In genomic region chr11:12089041-12089440, GRCh38 we compare ENCODE assay signal across 14 cellular contexts. TPM values are rescaled to one million over a fixed set of nuclear protein-coding genes. Genes with fewer than 3 reads are reported as not detected.
DNase-seq lines count a peak whose midpoint lies in the region; ATAC-seq, FAIRE-seq and TF ChIP-seq lines count a peak whose summit lies in the region.
"Had no signal": no experiment of that assay in that cellular context is flagged by ENCODE, and none has a peak within 500 bp of the region (broad histone marks: within the 10 kb centered on the region; RNA-seq: fewer than 3 reads in every experiment).

No MANE protein-coding gene starts in this region.

- H3K36me3 Mint-ChIP-seq in type B pancreatic cell: no peaks in the 10 kb centered on the region

- no peak overlapping the region for H2AFZ ChIP-seq in keratinocyte (ENCODE audit: control insufficient read depth, low read length)

- H3K4me3 ChIP-seq in cardiac muscle cell (no peak overlapping the region), ascending aorta (peak overlapping the region; percentile 1 to 69), keratinocyte (ENCODE audit: control insufficient read depth in 2 of 3, extremely low read depth in 1 of 3, insufficient read depth in 2 of 3, low read depth in 1 of 3, low read length in 3 of 3) (no peak overlapping the region), H7 (ENCODE audit: insufficient read depth, low read depth, low read length) (no peak overlapping the region)

- peaks cover 3% of the 10 kb centered on the region for H3K27me3 Mint-ChIP-seq in type B pancreatic cell

- no peaks in the 10 kb centered on the region for H3K9me3 Mint-ChIP-seq in type B pancreatic cell

- H3K4me1 ChIP-seq in cardiac muscle cell (ENCODE audit: low read depth) (peaks cover 33% of the 10 kb centered on the region), ascending aorta (peaks cover 24 to 61% of the 10 kb centered on the region in 2 donors), keratinocyte (ENCODE audit: control insufficient read depth, extremely low read depth, insufficient read depth, low read length) (peaks cover 75% of the 10 kb centered on the region)

- H3K27ac ChIP-seq in cardiac muscle cell (peak overlapping the region; percentile 57), ascending aorta (peak overlapping the region; percentile 98 to 99), keratinocyte (ENCODE audit: control insufficient read depth, insufficient read depth, low read length) (peak overlapping the region; percentile 99)

- dilution Hi-C loops in keratinocyte (cut with MboI; ENCODE audit: extremely low pct_ligation_motif_present, low sequenced_read_pairs): no loop called here

- H3K36me3 ChIP-seq in cardiac muscle cell (no peaks in the 10 kb centered on the region), ascending aorta (no peaks in the 10 kb centered on the region), keratinocyte (ENCODE audit: control insufficient read depth in 2 of 2, extremely low read depth in 1 of 2, insufficient read depth in 2 of 2, low read length in 2 of 2) (peaks cover 0 to 5% of the 10 kb centered on the region in 2 experiments), H7 (replicated peaks; ENCODE audit: control insufficient read depth, insufficient read depth, low read length) (no peaks in the 10 kb centered on the region)

- H3K4me3 Mint-ChIP-seq in type B pancreatic cell: no peak overlapping the region

- FAIRE-seq in keratinocyte (lab: Jason Lieb, UNC): no peak

- TF ChIP-seq CTCF in cardiac muscle cell (IDR thresholded peaks at IDR 0.05; ENCODE audit: low read depth, low read length) (no peak), ascending aorta (IDR thresholded peaks at IDR 0.05) (no peak), keratinocyte (optimal IDR thresholded peaks at IDR 0.05 in 1 of 3, IDR thresholded peaks at IDR 0.05 in 1 of 3, conservative IDR thresholded peaks at IDR 0.05 in 1 of 3; ENCODE audit: extremely low read depth in 1 of 3, insufficient read depth in 2 of 3, low read length in 3 of 3) (no peak), type B pancreatic cell (conservative IDR thresholded peaks at IDR 0.05) (no peak)

- H3K27me3 ChIP-seq in cardiac muscle cell (no peaks in the 10 kb centered on the region), ascending aorta (no peaks in the 10 kb centered on the region), keratinocyte (ENCODE audit: control insufficient read depth, extremely low read depth, insufficient read depth, low read length) (no peaks in the 10 kb centered on the region), H7 (ENCODE audit: control insufficient read depth, insufficient read depth, low read length) (no peaks in the 10 kb centered on the region)

- ATAC-seq in left ventricle myocardium superior (no peak), HG03354 (IDR thresholded peaks at IDR 0.05; ENCODE audit: poor library complexity, severe bottlenecking, unreplicated experiment) (no peak)
- ATAC-seq: left lobe of liver, Right ventricle myocardium inferior had no signal

- peak overlapping the region; percentile 51 for H3K27ac Mint-ChIP-seq in type B pancreatic cell

- intact Hi-C loops in left ventricle myocardium superior (cut with micrococcal nuclease): loop anchor here (10.0 kb wide), 1 partner anchor 156 kb away; no protein-coding TSS in a partner anchor
- intact Hi-C loops in ascending aorta (cut with DNase I): no loop called here
- intact Hi-C loops in posterior vena cava (cut with DNase I): loop anchor here in 1 of 2 donors (5.0 kb wide), 1 partner anchor 42 kb away; no protein-coding TSS in a partner anchor

- peak overlapping the region; percentile 84 for H3K4me2 ChIP-seq in keratinocyte (ENCODE audit: control insufficient read depth, extremely low read depth, insufficient read depth, low read depth, low read length)

- H3K9me1 ChIP-seq in keratinocyte (ENCODE audit: control insufficient read depth, extremely low read depth, insufficient read depth, low read length): no peaks in the 10 kb centered on the region

- no peaks in the 10 kb centered on the region for H3K9me3 ChIP-seq in cardiac muscle cell (ENCODE audit: low read depth)
- no peaks in the 10 kb centered on the region for H3K9me3 ChIP-seq in ascending aorta
- peaks cover 2% of the 10 kb centered on the region for H3K9me3 ChIP-seq in keratinocyte (ENCODE audit: control insufficient read depth, low read depth, low read length)

- no peaks in the 10 kb centered on the region for H3K79me2 ChIP-seq in keratinocyte (ENCODE audit: control insufficient read depth, insufficient read depth, low read length)

- DNase-seq in cardiac muscle cell (ENCODE audit: low read depth in 1 of 2, low spot score in 1 of 2): no peak
- DNase-seq in left ventricle myocardium superior: no peak
- DNase-seq in ascending aorta (ENCODE audit: low spot score in 2 of 2): peak in 1 of 2 donors; percentile 59
- no peak for DNase-seq in keratinocyte (ENCODE audit: low read depth, low spot score)
- no peak for DNase-seq in type B pancreatic cell (ENCODE audit: extremely low spot score, unreplicated experiment)
- no peak for DNase-seq in posterior vena cava (ENCODE audit: low spot score)
- no peak for DNase-seq in H7
- DNase-seq: activated CD4-positive, alpha-beta T cell treated with anti-CD3 and anti-CD28 coated beads, Interleukin-2, amount 50 U/mL, for 4 hours; DMS79; NCI-H2029; NCI-H774 had no signal

- no peaks in the 10 kb centered on the region for H4K20me1 ChIP-seq in keratinocyte (ENCODE audit: control insufficient read depth, extremely low read depth, insufficient read depth, low read length)

- H3K9ac ChIP-seq in keratinocyte (ENCODE audit: control insufficient read depth, extremely low read depth, insufficient read depth, low read length): peak overlapping the region; percentile 88

- H3K4me1 Mint-ChIP-seq in type B pancreatic cell (ENCODE audit: unreplicated experiment): peaks cover 49% of the 10 kb centered on the region

RNA-seq across cellular contexts. Expression of gene MICAL2, which starts 21.3 kb away (rescaled TPM):
- 123 and 178 TPM in 2 replicates for total RNA-seq in cardiac muscle cell
- 153 and 191 TPM in 2 replicates for polyA plus RNA-seq in cardiac muscle cell
- total RNA-seq in left ventricle myocardium superior: 57.1 TPM
- total RNA-seq in ascending aorta: 237 TPM
- 72.7 to 124 TPM (median 83.9 TPM) in 3 replicates for polyA plus RNA-seq in keratinocyte
- polyA plus RNA-seq in keratinocyte (2011; ENCODE audit: low read depth): 172 TPM
- polyA plus RNA-seq in keratinocyte (2011; cell fraction: cytosol; rRNA removed): 76.6 and 79.2 TPM in 2 replicates
- polyA plus RNA-seq in keratinocyte (2011; cell fraction: nucleus; rRNA removed): 175 and 197 TPM in 2 replicates
- polyA plus RNA-seq in keratinocyte (2012; ENCODE audit: low replicate concordance): 52.2 and 143 TPM in 2 replicates
- polyA minus RNA-seq in keratinocyte: 218 to 406 TPM (median 316 TPM) in 3 replicates
- polyA minus RNA-seq in keratinocyte (2011; cell fraction: cytosol; rRNA and poly(A)+ RNA removed): 176 TPM
- 292 and 558 TPM in 2 replicates for polyA minus RNA-seq in keratinocyte (2011; cell fraction: nucleus; rRNA and poly(A)+ RNA removed)
- 35.7 and 38.0 TPM in 2 replicates for total RNA-seq in type B pancreatic cell (ENCODE audit: low replicate concordance)
- 100 to 1,000 TPM; 151 to 231 TPM for total RNA-seq in posterior vena cava
- 0.83 and 1.1 TPM in 2 replicates for total RNA-seq in H7 (2014; rRNA removed; shearing (Covaris generic))

Comparison
In these comparisons a context has a peak if more than half of its experiments do, and no peak if none do; other contexts are left out.
1. H3K4me3 ChIP-seq: peak in ascending aorta (2 of 2); none in cardiac muscle cell (single experiment), keratinocyte (0 of 3) and H7 (single experiment).
2. RNA of gene MICAL2, which starts 21.3 kb away (total RNA-seq): 237 TPM in ascending aorta (single experiment), 151 to 231 TPM in posterior vena cava, 123 to 178 TPM in cardiac muscle cell, 57.1 TPM in left ventricle myocardium superior (single experiment) and 35.7 to 38.0 TPM in type B pancreatic cell; 0.83 to 1.1 TPM in H7; every median in the first group is over 10 times any median in the second.
3. Peak in every context shown above with its lines, with median percentiles within 50 percentile points of each other: H3K27ac ChIP-seq.